8 cellular contexts compared by ENCODE assay signal in the genomic region with DNA sequence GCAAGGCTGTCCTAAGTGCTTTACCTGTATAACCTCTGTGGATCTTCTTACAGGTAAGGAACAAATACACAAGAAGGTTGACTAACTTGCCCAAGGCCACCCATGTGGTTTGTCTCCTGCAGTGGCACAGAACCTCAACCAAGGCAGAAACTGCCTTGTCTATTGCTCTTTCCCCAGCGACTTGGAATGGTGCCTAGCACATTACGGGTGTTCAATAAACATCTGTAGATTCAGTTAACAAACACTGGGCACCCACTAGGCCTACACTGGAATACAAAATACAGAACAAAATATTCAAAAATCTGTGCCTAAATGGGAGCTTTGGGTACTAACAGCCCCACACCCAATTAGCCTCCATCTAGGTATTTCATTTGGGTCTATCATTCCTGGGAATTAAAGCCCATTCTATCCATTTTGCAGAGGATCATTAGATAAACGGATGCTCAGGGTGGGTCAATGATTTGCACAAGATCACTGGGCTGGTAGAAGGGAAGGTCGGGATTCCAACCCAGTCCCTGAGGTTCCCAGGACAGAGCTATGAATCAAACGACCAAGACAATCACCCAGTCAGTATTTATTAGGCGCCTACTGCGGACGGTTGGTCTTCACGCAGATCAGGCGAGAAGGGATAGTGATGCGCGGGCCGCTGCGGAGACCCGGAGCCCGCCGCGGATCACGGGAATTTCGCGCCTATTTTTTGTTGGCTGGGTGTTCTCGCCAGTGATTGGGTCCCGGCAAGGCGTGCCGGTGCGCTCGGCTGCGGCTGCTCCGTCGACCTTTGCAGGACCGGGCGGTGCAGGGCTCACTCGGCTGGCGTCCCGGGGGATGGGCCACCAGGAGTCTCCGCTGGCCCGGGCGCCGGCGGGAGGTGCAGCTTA. TPM values are rescaled to one million over a fixed set of nuclear protein-coding genes. Genes with fewer than 3 reads are reported as not detected.
DNase-seq lines count a peak whose midpoint lies in the region; ATAC-seq, FAIRE-seq and TF ChIP-seq lines count a peak whose summit lies in the region.

A gene (plus strand): TSS at position 771 of the 878 bp plus-strand sequence. CDS start 55 bp downstream, at position 826.

- peak; percentile 42 for ATAC-seq in HG03196 (IDR thresholded peaks at IDR 0.05; ENCODE audit: unreplicated experiment)
- peak; percentile 37 for ATAC-seq in activated CD8-positive, alpha-beta memory T cell treated with anti-CD3 and anti-CD28 coated beads, Interleukin-2, amount 10 ng/mL, durations not matched to agents 7 days and 5 days

- H3K9me3 Mint-ChIP-seq in activated CD8-positive, alpha-beta memory T cell treated with anti-CD3 and anti-CD28 coated beads, Interleukin-2, amount 10 ng/mL, durations not matched to agents 7 days and 5 days (ENCODE audit: low read depth) = no peaks in the 10 kb centered on the region
- no peaks in the 10 kb centered on the region for H3K9me3 Mint-ChIP-seq in nephron

- TF ChIP-seq EP300 in transverse colon (IDR thresholded peaks at IDR 0.05; ENCODE audit: low read depth) = no peak

- 0 to 24% methylated on average over 2 to 12 of the region's 40 CpGs for WGBS in transverse colon (ENCODE audit: low coverage in 1 of 2), 2 donors

- H3K27ac Mint-ChIP-seq in activated CD8-positive, alpha-beta memory T cell treated with anti-CD3 and anti-CD28 coated beads, Interleukin-2, amount 10 ng/mL, durations not matched to agents 7 days and 5 days = peak within 1 kb of the TSS; percentile 100
- H3K27ac Mint-ChIP-seq in nephron = peak within 1 kb of the TSS; percentile 100

- peak; percentile 75 for FAIRE-seq in GM19239 (lab: Jason Lieb, UNC)

- no peak for TF ChIP-seq CTCF in C4-2B (conservative IDR thresholded peaks at IDR 0.05)
- TF ChIP-seq CTCF in nephron (IDR thresholded peaks at IDR 0.05; ENCODE audit: unreplicated experiment in 3 of 3) = no peak
- TF ChIP-seq CTCF in transverse colon (IDR thresholded peaks at IDR 0.05) = no peak

- no peaks in the 10 kb centered on the region for H3K9me3 ChIP-seq in transverse colon

- CTCF ChIA-PET in activated CD8-positive, alpha-beta memory T cell treated with anti-CD3 and anti-CD28 coated beads, Interleukin-2, amount 10 ng/mL, durations not matched to agents 7 days and 5 days (lab: Charles Lee) = interaction anchor here (1.1 to 3.5 kb wide), 2 partner anchors 8 to 332 kb away, joined by 3 to 20 read pairs; no protein-coding TSS in a partner anchor

- in situ Hi-C loops in transverse colon (cut with MboI; ENCODE audit: low pct_ligation_motif_present in 1 of 4, low pct_unique_long_range_greater_than_20kb in 1 of 4, low sequenced_read_pairs in 3 of 4) = no loop called here

- peak within 1 kb of the TSS; percentile 45 to 89 (median 69) for H3K4me3 ChIP-seq in transverse colon

- no peak for DNase-seq in GM19239 (ENCODE audit: insufficient read length, low spot score)
- peak; percentile 44 to 86 for DNase-seq in NCI-H446 (lab: John Stamatoyannopoulos, UW)
- DNase-seq in activated CD8-positive, alpha-beta memory T cell treated with anti-CD3 and anti-CD28 coated beads, Interleukin-2, amount 10 ng/mL, durations not matched to agents 7 days and 5 days = peak; percentile 78
- DNase-seq in erythroblast (lab: John Stamatoyannopoulos, UW) = peak; percentile 85 to 89
- DNase-seq in transverse colon = peak; percentile 85

- peaks cover 33% of the 10 kb centered on the region for H3K4me1 Mint-ChIP-seq in activated CD8-positive, alpha-beta memory T cell treated with anti-CD3 and anti-CD28 coated beads, Interleukin-2, amount 10 ng/mL, durations not matched to agents 7 days and 5 days
- peaks cover 26% of the 10 kb centered on the region for H3K4me1 Mint-ChIP-seq in nephron

- peaks cover 11% of the 10 kb centered on the region for H3K36me3 Mint-ChIP-seq in activated CD8-positive, alpha-beta memory T cell treated with anti-CD3 and anti-CD28 coated beads, Interleukin-2, amount 10 ng/mL, durations not matched to agents 7 days and 5 days
- peaks cover 14% of the 10 kb centered on the region for H3K36me3 Mint-ChIP-seq in nephron (ENCODE audit: low read depth)

- TF ChIP-seq POLR2A in erythroblast (IDR thresholded peaks at IDR 0.05; ENCODE audit: low read length) (no peak), transverse colon (IDR thresholded peaks at IDR 0.05) (no peak)

- no peaks in the 10 kb centered on the region for H3K36me3 ChIP-seq in transverse colon

- H3K27ac ChIP-seq in C4-2B = peak within 1 kb of the TSS; percentile 97
- H3K27ac ChIP-seq in transverse colon = peak within 1 kb of the TSS; percentile 95 to 98 (median 97)

- peak within 1 kb of the TSS; percentile 82 for H3K4me3 Mint-ChIP-seq in activated CD8-positive, alpha-beta memory T cell treated with anti-CD3 and anti-CD28 coated beads, Interleukin-2, amount 10 ng/mL, durations not matched to agents 7 days and 5 days
- H3K4me3 Mint-ChIP-seq in nephron = peak within 1 kb of the TSS; percentile 93 to 99 (median 95)

- peaks cover 16 to 33% (median 21%) of the 10 kb centered on the region in 4 donors for H3K4me1 ChIP-seq in transverse colon

- intact Hi-C loops in transverse colon (cut with DNase I; ENCODE audit: low total_unique reads) = loop anchor here (5.0 kb wide), 1 partner anchor 204 kb away; a partner anchor contains a TSS

- H3K27me3 Mint-ChIP-seq in activated CD8-positive, alpha-beta memory T cell treated with anti-CD3 and anti-CD28 coated beads, Interleukin-2, amount 10 ng/mL, durations not matched to agents 7 days and 5 days = no peaks in the 10 kb centered on the region
- H3K27me3 Mint-ChIP-seq in nephron (ENCODE audit: low read depth) = peaks cover 7% of the 10 kb centered on the region

- no peaks in the 10 kb centered on the region for H3K27me3 ChIP-seq in transverse colon

RNA-seq across cellular contexts. Expression of the gene that starts here (rescaled TPM):
- total RNA-seq in activated CD8-positive, alpha-beta memory T cell treated with anti-CD3 and anti-CD28 coated beads, Interleukin-2, amount 10 ng/mL, durations not matched to agents 7 days and 5 days = 10 to 100 TPM; 17.5 to 18.2 TPM
- 10 to 100 TPM; 19.9 to 27.9 (median 23.9) TPM for total RNA-seq in transverse colon
